In the genomic region with DNA sequence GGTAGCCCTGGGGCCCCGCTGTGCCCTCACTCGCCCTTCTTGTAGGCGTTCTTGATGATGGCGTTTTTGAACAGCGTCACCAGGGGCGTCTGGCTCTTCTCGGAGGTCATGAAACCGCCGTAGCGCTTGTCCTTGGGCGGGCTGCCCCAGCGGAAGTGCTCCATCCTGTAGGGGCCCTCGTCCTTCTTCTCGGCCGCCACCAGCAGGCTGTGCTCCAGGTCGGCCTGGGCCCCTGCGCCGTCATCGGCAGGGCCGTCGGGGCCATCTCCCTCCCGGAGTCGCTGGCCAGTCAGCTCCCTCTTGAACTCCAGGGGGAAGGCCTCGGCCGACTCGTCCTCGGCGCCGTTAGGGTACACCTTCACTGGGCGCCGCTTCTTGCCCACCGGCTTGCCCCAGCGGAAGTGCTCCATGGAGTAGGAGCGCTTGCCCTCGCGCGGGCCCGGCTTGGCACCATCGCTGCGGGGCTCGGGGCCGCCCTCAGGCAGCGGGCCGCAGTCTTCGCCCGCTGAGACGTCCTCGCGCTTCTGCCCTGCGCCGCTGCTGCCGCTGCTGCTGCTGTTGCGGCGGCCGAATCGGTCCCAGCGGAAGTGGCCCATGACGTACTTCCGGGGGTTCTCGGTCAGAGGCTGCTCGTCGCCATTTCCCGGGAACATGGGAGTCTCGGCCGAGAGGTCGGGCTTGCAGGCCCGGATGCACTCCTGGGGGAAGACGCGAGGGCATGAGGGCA, we compare ENCODE assay signal across 9 cellular contexts. TPM values are rescaled to one million over a fixed set of nuclear protein-coding genes. Genes with fewer than 3 reads are reported as not detected.
DNase-seq lines count a peak whose midpoint lies in the region; ATAC-seq, FAIRE-seq and TF ChIP-seq lines count a peak whose summit lies in the region.
"Had no signal": no experiment of that assay in that cellular context is flagged by ENCODE, and none has a peak within 500 bp of the region (broad histone marks: within the 10 kb centered on the region; RNA-seq: fewer than 3 reads in every experiment).

No MANE protein-coding gene starts in this region.

- no peaks in the 10 kb centered on the region for H3K79me2 ChIP-seq in astrocyte (ENCODE audit: insufficient read depth, low read length)

- H3K27ac ChIP-seq in astrocyte (ENCODE audit: low read depth, low read length) = no peak overlapping the region
- peak overlapping the region; percentile 35 to 37 for H3K27ac ChIP-seq in liver (ENCODE audit: low read depth in 1 of 2, low read length in 2 of 2)

- H3K36me3 ChIP-seq in ES-I3 (ENCODE audit: insufficient read depth, low read length) (no peaks in the 10 kb centered on the region), astrocyte (ENCODE audit: insufficient read depth, low read length) (no peaks in the 10 kb centered on the region), liver (ENCODE audit: control insufficient read depth in 4 of 4, insufficient read depth in 3 of 4, low read depth in 1 of 4, low read length in 3 of 4) (no peaks in the 10 kb centered on the region)

- intact Hi-C loops in lower leg skin (cut with DNase I; ENCODE audit: low total_unique reads) = no loop called here

- H3K27me3 ChIP-seq in astrocyte (ENCODE audit: insufficient read depth, low read length) = peaks cover 31% of the 10 kb centered on the region
- H3K27me3 ChIP-seq in liver (ENCODE audit: control insufficient read depth in 4 of 4, insufficient read depth in 4 of 4, low read length in 3 of 4) = peaks cover 0 to 2% (median 0%) of the 10 kb centered on the region in 4 donors

- no peak for FAIRE-seq in astrocyte (lab: Jason Lieb, UNC)
- FAIRE-seq: G401.6 had no signal

- H3K4me3 Mint-ChIP-seq in T-helper 17 cell (peak overlapping the region; percentile 70), astrocyte (ENCODE audit: unreplicated experiment) (no peak overlapping the region)

- no peak for TF ChIP-seq POLR2A in lower leg skin (IDR thresholded peaks at IDR 0.05)

- WGBS in liver = 44% methylated on average over 69 of the region's 69 CpGs
- WGBS in lower leg skin, 2 donors = 73 to 88% methylated on average over 23 to 36 of the region's 69 CpGs

- H3K36me3 Mint-ChIP-seq in T-helper 17 cell (ENCODE audit: low read depth) = no peaks in the 10 kb centered on the region
- peaks cover 6% of the 10 kb centered on the region for H3K36me3 Mint-ChIP-seq in astrocyte (ENCODE audit: low read depth, unreplicated experiment)

- H3K27me3 Mint-ChIP-seq in T-helper 17 cell (peaks cover 3% of the 10 kb centered on the region), astrocyte (ENCODE audit: low read depth, unreplicated experiment) (peaks cover 43% of the 10 kb centered on the region)

- H3K9me3 ChIP-seq in ES-I3 (ENCODE audit: control insufficient read depth, insufficient read depth, low read length) (no peaks in the 10 kb centered on the region), T-helper 17 cell (ENCODE audit: control insufficient read depth, low read length, poor library complexity, severe bottlenecking) (no peaks in the 10 kb centered on the region), astrocyte (ENCODE audit: insufficient read depth, low read depth, low read length) (peaks cover 3% of the 10 kb centered on the region), liver (ENCODE audit: control insufficient read depth in 4 of 4, low read length in 3 of 4) (peaks cover 0 to 2% (median 0%) of the 10 kb centered on the region in 4 donors)

- H2AFZ ChIP-seq in astrocyte (ENCODE audit: low read depth, low read length) = peak overlapping the region; percentile 81

- H3K27ac Mint-ChIP-seq in T-helper 17 cell (no peak overlapping the region), astrocyte (ENCODE audit: unreplicated experiment) (no peak overlapping the region)

- H3K4me1 Mint-ChIP-seq in T-helper 17 cell = peaks cover 16% of the 10 kb centered on the region
- peaks cover 5% of the 10 kb centered on the region for H3K4me1 Mint-ChIP-seq in astrocyte (ENCODE audit: low read depth, unreplicated experiment)

- peak overlapping the region; percentile 13; the same call in 1 of the 2 replicates for H3K9ac ChIP-seq in ES-I3 (ENCODE audit: low read depth, low read length)
- H3K9ac ChIP-seq in astrocyte (ENCODE audit: low read length) = no peak overlapping the region
- no peak overlapping the region for H3K9ac ChIP-seq in liver (ENCODE audit: low read depth in 1 of 2, low read length in 2 of 2)

- no peaks in the 10 kb centered on the region for H4K20me1 ChIP-seq in astrocyte (ENCODE audit: insufficient read depth, low read length)

- peaks cover 12% of the 10 kb centered on the region; the same call in 1 of the 2 replicates for H3K4me1 ChIP-seq in ES-I3 (ENCODE audit: insufficient read depth, low read length)
- H3K4me1 ChIP-seq in astrocyte (ENCODE audit: insufficient read depth, low read length) = no peaks in the 10 kb centered on the region
- no peaks in the 10 kb centered on the region for H3K4me1 ChIP-seq in liver (ENCODE audit: control insufficient read depth in 4 of 4, insufficient read depth in 4 of 4, low read length in 3 of 4)

- H3K4me3 ChIP-seq in astrocyte (ENCODE audit: insufficient read depth, low read depth, low read length) (peak overlapping the region; percentile 39), liver (ENCODE audit: low read depth in 1 of 3, low read length in 3 of 3) (peak overlapping the region; percentile 13 to 46 (median 36)), lower leg skin (ENCODE audit: low read depth, poor library complexity, severe bottlenecking) (no peak overlapping the region)

- no peak for TF ChIP-seq RAD21 in liver (IDR thresholded peaks at IDR 0.05)

- TF ChIP-seq CTCF in astrocyte (IDR thresholded peaks at IDR 0.05; ENCODE audit: insufficient read depth, low read depth, low read length) (no peak), liver (IDR thresholded peaks at IDR 0.05; ENCODE audit: low read depth, low read length, missing input control) (no peak), lower leg skin (IDR thresholded peaks at IDR 0.05) (no peak)

- H3K4me2 ChIP-seq in astrocyte (ENCODE audit: low read length) = peak overlapping the region; percentile 57

- H3K9me3 Mint-ChIP-seq in astrocyte (ENCODE audit: unreplicated experiment) = no peaks in the 10 kb centered on the region

- ATAC-seq in T-helper 17 cell (peak; percentile 67), HG02970 (IDR thresholded peaks at IDR 0.05; ENCODE audit: low FRiP score, unreplicated experiment) (no peak)

- DNase-seq in T-helper 17 cell (peak; percentile 12 to 35 (median 26)), astrocyte (ENCODE audit: low read depth) (peak; percentile 10), lower leg skin (ENCODE audit: low spot score in 2 of 2) (no peak), RKO (ENCODE audit: low spot score) (no peak)
- DNase-seq in stimulated activated CD8-positive, alpha-beta memory T cell treated with anti-CD3 and anti-CD28 coated beads, Interleukin-2, amount 100 ng/mL, for 48 hours (ENCODE audit: low read depth in 2 of 2) = peak; percentile 60 to 74

TF ChIP-seq in liver, 16 proteins besides CTCF, POLR2A, EP300 and RAD21:
- no peak for TF ChIP-seq JUND (IDR thresholded peaks at IDR 0.05)
- peak; percentile 69 to 82 for TF ChIP-seq GABPA (IDR thresholded peaks at IDR 0.05 in 1 of 2, conservative IDR thresholded peaks at IDR 0.05 in 1 of 2)
- TF ChIP-seq, protein P1, sequence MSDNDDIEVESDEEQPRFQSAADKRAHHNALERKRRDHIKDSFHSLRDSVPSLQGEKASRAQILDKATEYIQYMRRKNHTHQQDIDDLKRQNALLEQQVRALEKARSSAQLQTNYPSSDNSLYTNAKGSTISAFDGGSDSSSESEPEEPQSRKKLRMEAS (IDR thresholded peaks at IDR 0.05) = no peak
- no peak for TF ChIP-seq EGR1 (IDR thresholded peaks at IDR 0.05; ENCODE audit: low read depth in 2 of 2)

RNA-seq across cellular contexts. Expression of gene POMC, which starts 7.2 kb away (rescaled TPM):
- total RNA-seq in T-helper 17 cell (1 to 10 TPM; 2.9 to 5.0 TPM), astrocyte (not detected in 2 replicates), liver (1 to 10 TPM in 1 of 2 donors, under 1 TPM in 1; 0.84 to 7.8 TPM), lower leg skin (10 to 100 TPM in 1 of 4 donors, 1 to 10 TPM in 3; 3.4 to 23.3 (median 6.6) TPM)
- polyA plus RNA-seq in liver = 1 to 10 TPM in 1 of 2 donors, under 1 TPM in 1; 0.67 to 1.0 TPM

Comparison
In these comparisons a context has a peak if more than half of its experiments do, and no peak if none do; other contexts are left out.
1. DNase-seq: peak in T-helper 17 cell (3 of 3), astrocyte (single experiment) and stimulated activated CD8-positive, alpha-beta memory T cell treated with anti-CD3 and anti-CD28 coated beads, Interleukin-2, amount 100 ng/mL, for 48 hours (2 of 2); none in lower leg skin (0 of 2) and RKO (single experiment).